Comparison of ENCODE assay signal across 8 cellular contexts in the genomic region with DNA sequence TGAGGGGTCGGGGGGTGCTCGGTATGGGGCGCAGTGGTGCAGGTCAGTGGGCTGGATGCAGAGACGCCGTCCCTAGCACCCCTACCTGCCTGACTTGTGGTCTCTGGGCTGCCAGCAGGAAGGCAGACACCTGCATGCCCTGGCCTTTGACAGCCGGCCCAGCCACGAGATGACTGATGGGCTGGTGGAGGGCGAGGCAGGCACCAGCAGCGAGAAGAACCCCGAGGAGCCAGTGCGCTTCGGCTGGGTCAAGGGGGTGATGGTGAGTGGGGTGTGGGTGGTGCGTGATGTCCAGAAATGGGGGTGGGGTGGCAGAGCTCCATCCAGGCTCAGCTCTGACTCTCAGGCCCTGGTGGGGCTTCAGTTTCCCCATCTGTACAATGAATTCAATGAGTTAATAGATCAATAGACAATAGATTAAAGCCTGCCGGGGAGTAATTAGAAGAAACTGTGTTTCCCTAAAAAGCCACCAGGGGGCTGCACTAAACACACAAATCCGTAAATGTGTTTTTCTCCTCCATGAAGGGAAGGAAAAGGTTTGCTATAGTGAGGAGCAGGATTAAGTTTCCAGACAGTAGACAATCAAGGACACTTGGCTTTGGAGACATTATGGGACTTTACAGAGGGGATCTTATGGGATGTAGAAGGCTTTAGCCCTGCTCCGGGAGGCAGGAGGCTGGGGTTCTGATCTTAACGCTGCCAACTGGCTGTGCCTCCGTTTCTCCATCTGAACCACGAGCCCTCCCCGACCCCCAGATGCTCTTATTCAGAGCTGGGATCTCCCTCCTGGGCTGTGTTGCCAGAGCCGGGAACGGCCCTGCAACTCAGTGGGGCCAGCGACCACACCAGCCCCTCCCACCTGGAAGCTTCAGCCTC. TPM values are rescaled to one million over a fixed set of nuclear protein-coding genes. Genes with fewer than 3 reads are reported as not detected.
A peak's percentile ranks its signal among the peaks of the same experiment; 100 is the strongest.
DNase-seq lines count a peak whose midpoint lies in the region; ATAC-seq and TF ChIP-seq lines count a peak whose summit lies in the region.

No MANE protein-coding gene starts in this region.

- H3K4me1 ChIP-seq in SK-N-SH (ENCODE audit: control insufficient read depth in 1 of 2, insufficient read depth in 2 of 2, low read depth in 1 of 2, low read length in 1 of 2): peaks cover 0 to 15% of the 10 kb centered on the region in 2 experiments; a peak in 1 of 4 replicates

- ATAC-seq in GM19463 (IDR thresholded peaks at IDR 0.05; ENCODE audit: unreplicated experiment): no peak

- in situ Hi-C loops in KBM-7 (cut with MboI; ENCODE audit: low pct_unique_long_range_greater_than_20kb, low sequenced_read_pairs): no loop called here

- no peaks in the 10 kb centered on the region for H3K9me2 ChIP-seq in SK-N-SH

- 42% methylated on average over 17 of the region's 23 CpGs for WGBS in SK-N-SH (ENCODE audit: low lambda C conversion rate)

- peak; percentile 80 for TF ChIP-seq RAD21 in SK-N-SH (IDR thresholded peaks at IDR 0.05; ENCODE audit: low read length)

- H4K20me1 ChIP-seq in SK-N-SH (ENCODE audit: insufficient read depth): no peaks in the 10 kb centered on the region

- H3K4me2 ChIP-seq in SK-N-SH: no peak overlapping the region

- H3K27me3 ChIP-seq in SK-N-SH (ENCODE audit: insufficient read depth): no peaks in the 10 kb centered on the region

- H3F3A ChIP-seq in SK-N-SH (replicated peaks; ENCODE audit: insufficient read depth): no peaks in the 10 kb centered on the region

- no peaks in the 10 kb centered on the region for H3K9me3 ChIP-seq in SK-N-SH

- H3K36me3 ChIP-seq in SK-N-SH (replicated peaks in 1 of 2; ENCODE audit: control insufficient read depth in 1 of 2, insufficient read depth in 2 of 2, low read length in 1 of 2): no peaks in the 10 kb centered on the region

- peak; percentile 80 for TF ChIP-seq CTCF in SK-N-SH (IDR thresholded peaks at IDR 0.05)

- no peak overlapping the region for H3K4me3 ChIP-seq in SK-N-SH (ENCODE audit: low read depth in 2 of 2, low read length in 1 of 2)

- H2AFZ ChIP-seq in SK-N-SH (ENCODE audit: low read depth): peak overlapping the region; percentile 72; the same call in 1 of the 2 replicates

- POLR2A ChIA-PET in SK-N-SH (lab: Yijun Ruan, JAX): no interaction called here

- no peak overlapping the region for H3K27ac ChIP-seq in SK-N-SH (ENCODE audit: low read depth in 2 of 2, low read length in 1 of 2)

- no peak overlapping the region for H3K9ac ChIP-seq in SK-N-SH

- no peak for TF ChIP-seq EP300 in SK-N-SH (IDR thresholded peaks at IDR 0.05; ENCODE audit: borderline replicate concordance in 1 of 2, low read depth in 1 of 2, low read length in 1 of 2)

- CTCF ChIA-PET in SK-N-SH (lab: Yijun Ruan, JAX): interaction anchor here (0.6 to 5.1 kb wide), 37 partner anchors 8 to 338 kb away, joined by 3 to 56 read pairs (median 3); partner anchors contain the start of genes CPNE2 and HERPUD1

- peak; percentile 47 to 76 (median 62) for DNase-seq in NCI-H1417 (lab: John Stamatoyannopoulos, UW)
- no peak for DNase-seq in NCI-H1417 treated with DMSO at 0.1 percent for 48 hours (lab: John Stamatoyannopoulos, UW)
- peak; percentile 64 for DNase-seq in KBM-7
- DNase-seq in SK-N-SH: peak; percentile 69
- peak; percentile 53 for DNase-seq in central memory CD4-positive, alpha-beta T cell
- DNase-seq in left kidney (ENCODE audit: low read depth, low spot score): peak; percentile 84
- peak; percentile 32 for DNase-seq in stimulated activated CD8-positive, alpha-beta memory T cell treated with anti-CD3 and anti-CD28 coated beads, Interleukin-12 subunit alpha, Interleukin-12 subunit beta, amount 100 ng/mL, for 1 hour (ENCODE audit: low read depth)

- H3K79me2 ChIP-seq in SK-N-SH (ENCODE audit: insufficient read depth): no peaks in the 10 kb centered on the region

TF ChIP-seq in SK-N-SH, 30 proteins besides CTCF, POLR2A, EP300 and RAD21:
- TF ChIP-seq CHD2 (IDR thresholded peaks at IDR 0.05; ENCODE audit: low read length, partially characterized antibody): no peak
- no peak for TF ChIP-seq POLR2AphosphoS5 (IDR thresholded peaks at IDR 0.05; ENCODE audit: low read depth, low read length)
- peak; percentile 78 for TF ChIP-seq SMC3 (IDR thresholded peaks at IDR 0.05; ENCODE audit: low read depth, low read length)
- TF ChIP-seq RXRA (IDR thresholded peaks at IDR 0.05; ENCODE audit: borderline replicate concordance, low read depth): no peak

RNA-seq across cellular contexts. Expression of gene SLC12A3, which starts 2.2 kb away (rescaled TPM):
- not detected in 2 replicates for polyA plus RNA-seq in SK-N-SH (2012; rRNA removed)
- not detected in 2 replicates for polyA plus RNA-seq in SK-N-SH (2012; cell fraction: cytosol; rRNA removed)
- polyA plus RNA-seq in SK-N-SH (2012; cell fraction: nucleus; rRNA removed): not detected in 2 replicates
